ENCODE assay signal across 8 cellular contexts in genomic region chr16:85086347-85087291, GRCh38. TPM values are rescaled to one million over a fixed set of nuclear protein-coding genes. Genes with fewer than 3 reads are reported as not detected.
DNase-seq lines count a peak whose midpoint lies in the region; ATAC-seq and TF ChIP-seq lines count a peak whose summit lies in the region.

No MANE protein-coding gene starts in this region.

- no peaks in the 10 kb centered on the region for H3K9me3 ChIP-seq in gastroesophageal sphincter

- TF ChIP-seq CTCF in gastroesophageal sphincter (IDR thresholded peaks at IDR 0.05) = peak in 3 of 4 experiments; percentile 70 to 85 (median 81)

- peaks cover 0 to 48% of the 10 kb centered on the region in 2 donors for H3K36me3 ChIP-seq in gastroesophageal sphincter

- TF ChIP-seq POLR2A in gastroesophageal sphincter (IDR thresholded peaks at IDR 0.05) = no peak

- TF ChIP-seq EP300 in gastroesophageal sphincter (IDR thresholded peaks at IDR 0.05) = no peak

- no peaks in the 10 kb centered on the region for H3K4me1 Mint-ChIP-seq in activated T-helper 17 cell treated with anti-CD3 and anti-CD28 coated beads, Interleukin-2, amount 50 U/mL, for 72 hours

- no peak overlapping the region for H3K27ac Mint-ChIP-seq in activated T-helper 17 cell treated with anti-CD3 and anti-CD28 coated beads, Interleukin-2, amount 50 U/mL, for 72 hours

- 70% methylated on average over 3 of the region's 37 CpGs; no CpG with 5 or more reads in 1 of the 2 donors for WGBS in gastroesophageal sphincter (ENCODE audit: low coverage in 1 of 2), 2 donors

- no peaks in the 10 kb centered on the region for H3K27me3 Mint-ChIP-seq in activated T-helper 17 cell treated with anti-CD3 and anti-CD28 coated beads, Interleukin-2, amount 50 U/mL, for 72 hours

- ATAC-seq in activated T-helper 17 cell treated with anti-CD3 and anti-CD28 coated beads, Interleukin-2, amount 50 U/mL, for 72 hours (replicated peaks) = peak; percentile 94
- ATAC-seq in gastroesophageal sphincter = peak; percentile 56
- ATAC-seq in GM21619 (IDR thresholded peaks at IDR 0.05; ENCODE audit: unreplicated experiment) = no peak

- H3K9me3 Mint-ChIP-seq in activated T-helper 17 cell treated with anti-CD3 and anti-CD28 coated beads, Interleukin-2, amount 50 U/mL, for 72 hours = no peaks in the 10 kb centered on the region

- peaks cover 0 to 27% (median 0%) of the 10 kb centered on the region in 3 donors for H3K4me1 ChIP-seq in gastroesophageal sphincter

- no peak overlapping the region for H3K4me3 Mint-ChIP-seq in activated T-helper 17 cell treated with anti-CD3 and anti-CD28 coated beads, Interleukin-2, amount 50 U/mL, for 72 hours

- H3K27ac ChIP-seq in gastroesophageal sphincter = no peak overlapping the region

- H3K4me3 ChIP-seq in gastroesophageal sphincter = no peak overlapping the region

- H3K27me3 ChIP-seq in gastroesophageal sphincter = no peaks in the 10 kb centered on the region

- peak; percentile 90 for DNase-seq in GM03348 (ENCODE audit: low spot score)
- peak; percentile 75 for DNase-seq in HK-2 (ENCODE audit: unreplicated experiment)
- peak; percentile 73 for DNase-seq in RPMI8226
- peak; percentile 69 for DNase-seq in pons (ENCODE audit: low spot score)
- peak; percentile 71 for DNase-seq in ureter (ENCODE audit: low spot score)

- H3K36me3 Mint-ChIP-seq in activated T-helper 17 cell treated with anti-CD3 and anti-CD28 coated beads, Interleukin-2, amount 50 U/mL, for 72 hours (ENCODE audit: low read depth) = no peaks in the 10 kb centered on the region

RNA-seq across cellular contexts. Expression of gene CIBAR2, which starts 25.7 kb away (rescaled TPM):
- under 1 TPM in 1 of 2 donors, not detected in 1; 0.34 TPM for total RNA-seq in activated T-helper 17 cell treated with anti-CD3 and anti-CD28 coated beads, Interleukin-2, amount 50 U/mL, for 72 hours
- total RNA-seq in gastroesophageal sphincter (not detected), ureter (not detected)

RNA-seq across cellular contexts. Expression of gene KIAA0513, which starts 59.0 kb away (rescaled TPM):
- total RNA-seq in activated T-helper 17 cell treated with anti-CD3 and anti-CD28 coated beads, Interleukin-2, amount 50 U/mL, for 72 hours = 1 to 10 TPM; 3.9 to 9.6 TPM
- total RNA-seq in gastroesophageal sphincter = 10 to 100 TPM; 14.8 to 43.4 (median 28.5) TPM
- total RNA-seq in ureter = 16.1 TPM
